8 cellular contexts compared by ENCODE assay signal in genomic region chr19:2977686-2978466, GRCh38. TPM values are rescaled to one million over a fixed set of nuclear protein-coding genes. Genes with fewer than 3 reads are reported as not detected.
A peak's percentile ranks its signal among the peaks of the same experiment; 100 is the strongest.
DNase-seq lines count a peak whose midpoint lies in the region; ATAC-seq and TF ChIP-seq lines count a peak whose summit lies in the region.

No MANE protein-coding gene starts in this region.

- no peak overlapping the region for H4K5ac ChIP-seq in IMR-90 (ENCODE audit: low read depth, low read length)

- TF ChIP-seq CTCF in Calu3 (IDR thresholded peaks at IDR 0.05; ENCODE audit: unreplicated experiment) (no peak), IMR-90 (conservative IDR thresholded peaks at IDR 0.05; ENCODE audit: low read depth, low read length) (no peak), osteoblast (IDR thresholded peaks at IDR 0.05; ENCODE audit: extremely low read depth, low read depth, low read length) (no peak)

- no peaks in the 10 kb centered on the region for H3K79me1 ChIP-seq in IMR-90 (ENCODE audit: low read depth in 1 of 2, low read length in 2 of 2)

- no peak overlapping the region; the same call in 1 of the 2 replicates for H3K4ac ChIP-seq in IMR-90 (ENCODE audit: low read depth, low read length)

- peak overlapping the region; percentile 72 for H3K4me3 Mint-ChIP-seq in Calu3 (ENCODE audit: low read depth, unreplicated experiment)

- H3K79me2 ChIP-seq in osteoblast (ENCODE audit: insufficient read depth, low read length): no peaks in the 10 kb centered on the region

- no peak overlapping the region for H2AK9ac ChIP-seq in IMR-90 (replicated peaks; ENCODE audit: low read depth, low read length, poor library complexity)

- H3K27me3 ChIP-seq in IMR-90 (ENCODE audit: control insufficient read depth, insufficient read depth, low read length) (no peaks in the 10 kb centered on the region), osteoblast (ENCODE audit: insufficient read depth, low read length) (no peaks in the 10 kb centered on the region)

- BruUV-seq in Calu3 (replicated peaks; lab: Mats Ljungman, UMichigan) (no TSS peak), IMR-90 (replicated peaks; lab: Mats Ljungman, UMichigan) (no TSS peak)

- H3K4me3 ChIP-seq in IMR-90 (ENCODE audit: insufficient read depth, low read depth, low read length): no peak overlapping the region
- H3K4me3 ChIP-seq in osteoblast (ENCODE audit: insufficient read depth, low read length): no peak overlapping the region

- H3K27ac Mint-ChIP-seq in Calu3 (ENCODE audit: unreplicated experiment): peak overlapping the region; percentile 42

- H2BK20ac ChIP-seq in IMR-90 (ENCODE audit: low read depth, low read length): 0 out of 2 replicates have a peak overlapping the region, but pooled peaks have one; percentile 5

- no peak overlapping the region for H3K56ac ChIP-seq in IMR-90 (ENCODE audit: extremely low read depth, insufficient read depth, low read length)

- no peaks in the 10 kb centered on the region for H3K4me1 Mint-ChIP-seq in Calu3 (ENCODE audit: low read depth, unreplicated experiment)

- peak overlapping the region; percentile 48 for H3K4me2 ChIP-seq in IMR-90 (ENCODE audit: low read depth, low read length)
- no peak overlapping the region for H3K4me2 ChIP-seq in osteoblast (ENCODE audit: insufficient read depth, low read length)

- in situ Hi-C loops in IMR-90 (cut with MboI; ENCODE audit: low sequenced_read_pairs): no loop called here

- H3K27me3 Mint-ChIP-seq in Calu3 (ENCODE audit: unreplicated experiment): peaks cover 13% of the 10 kb centered on the region

- H4K8ac ChIP-seq in IMR-90 (ENCODE audit: low read depth in 2 of 2, low read length in 2 of 2): no peak overlapping the region

- no peaks in the 10 kb centered on the region for H4K20me1 ChIP-seq in IMR-90 (ENCODE audit: insufficient read depth, low read length)
- H4K20me1 ChIP-seq in osteoblast (ENCODE audit: insufficient read depth, low read length): no peaks in the 10 kb centered on the region

- POLR2A ChIA-PET in IMR-90 (lab: Charles Lee; ENCODE audit: unreplicated experiment): no interaction called here

- intact Hi-C loops in Calu3 (cut with micrococcal nuclease; ENCODE audit: unreplicated experiment): no loop called here
- intact Hi-C loops in IMR-90 (cut with micrococcal nuclease): loop anchor here (2.0 kb wide), 1 partner anchor 57 kb away; no protein-coding TSS in a partner anchor
- intact Hi-C loops in posterior vena cava (cut with DNase I): loop anchor here in 1 of 2 donors (5.0 kb wide), 1 partner anchor 59 kb away; no protein-coding TSS in a partner anchor

- H3K36me3 Mint-ChIP-seq in Calu3 (ENCODE audit: insufficient read depth, unreplicated experiment): peaks cover 11% of the 10 kb centered on the region

- H2AFZ ChIP-seq in IMR-90 (replicated peaks; ENCODE audit: low read length, poor library complexity) (peak overlapping the region; percentile 81), osteoblast (ENCODE audit: low read length) (no peak overlapping the region)

- no peak for TF ChIP-seq RAD21 in IMR-90 (IDR thresholded peaks at IDR 0.05; ENCODE audit: low read length)

- no peaks in the 10 kb centered on the region for H3K36me3 ChIP-seq in IMR-90 (ENCODE audit: control insufficient read depth, insufficient read depth, low read length)
- no peaks in the 10 kb centered on the region for H3K36me3 ChIP-seq in osteoblast (ENCODE audit: insufficient read depth, low read length)

- H3K9me3 ChIP-seq in IMR-90 (ENCODE audit: control insufficient read depth, insufficient read depth, low read length): no peaks in the 10 kb centered on the region
- H3K9me3 ChIP-seq in osteoblast (ENCODE audit: low read depth, low read length): no peaks in the 10 kb centered on the region

- CTCF ChIA-PET in Calu3 (lab: Charles Lee) (interaction anchor here (0.6 to 0.9 kb wide), 2 partner anchors 131 to 148 kb away, joined by 3 read pairs; no protein-coding TSS in a partner anchor), IMR-90 (lab: Yijun Ruan, JAX) (no interaction called here)

- H3K18ac ChIP-seq in IMR-90 (ENCODE audit: low read depth, low read length): no peak overlapping the region

- H4K91ac ChIP-seq in IMR-90 (ENCODE audit: insufficient read depth, low read depth, low read length): no peak overlapping the region

- no peak overlapping the region; the same call in 1 of the 2 replicates for H2AK5ac ChIP-seq in IMR-90 (ENCODE audit: low read depth, low read length)

- 90% methylated on average over 6 of the region's 19 CpGs; no CpG with 5 or more reads in 1 of the 2 experiments for WGBS in IMR-90 (ENCODE audit: extremely low coverage in 2 of 2, insufficient read length in 1 of 2), 2 experiments

- no peak overlapping the region for H2BK5ac ChIP-seq in IMR-90 (ENCODE audit: low read depth, low read length, poor library complexity, severe bottlenecking)

- no peak for DNase-seq in Calu3
- DNase-seq in IMR-90: no peak
- peak; percentile 4 for DNase-seq in central memory CD4-positive, alpha-beta T cell
- DNase-seq in osteoblast (ENCODE audit: insufficient read length, low spot score, missing footprints): peak; percentile 29
- DNase-seq in NCI-H2107 treated with DMSO at 0.1 percent for 48 hours (lab: John Stamatoyannopoulos, UW; ENCODE audit: unreplicated experiment): no peak
- no peak for DNase-seq in posterior vena cava (ENCODE audit: low spot score)
- no peak for DNase-seq in COR-L47 (lab: John Stamatoyannopoulos, UW)
- DNase-seq in NOMO-1 treated with dmso at 0.1 percent for 144 hours (lab: John Stamatoyannopoulos, UW; ENCODE audit: unreplicated experiment): no peak

- no peaks in the 10 kb centered on the region for H3K9me3 Mint-ChIP-seq in Calu3 (ENCODE audit: low read depth, unreplicated experiment)

- H3K14ac ChIP-seq in IMR-90 (replicated peaks; ENCODE audit: low read depth, low read length): no peak overlapping the region

- dilution Hi-C loops in IMR-90 (cut with HindIII; ENCODE audit: low sequenced_read_pairs, unreplicated experiment): no loop called here

- H3K9me1 ChIP-seq in IMR-90 (ENCODE audit: insufficient read depth, low read length): 0 out of 2 replicates have a peak, but pooled peaks cover 6% of the 10 kb centered on the region

- no peak overlapping the region for H3K27ac ChIP-seq in IMR-90 (ENCODE audit: insufficient read depth, low read length)
- no peak overlapping the region for H3K27ac ChIP-seq in osteoblast (ENCODE audit: low read depth, low read length)

- H3K4me1 ChIP-seq in IMR-90 (ENCODE audit: control insufficient read depth, insufficient read depth, low read length) (peaks cover 10% of the 10 kb centered on the region), osteoblast (ENCODE audit: insufficient read depth, low read length) (peaks cover 15% of the 10 kb centered on the region)

- no peak for TF ChIP-seq POLR2A in IMR-90 (IDR thresholded peaks at IDR 0.05; ENCODE audit: low read depth, low read length)

- no peak for ATAC-seq in IMR-90 (ENCODE audit: low read depth)

- H2BK120ac ChIP-seq in IMR-90 (ENCODE audit: low read depth, low read length): no peak overlapping the region

- no peak overlapping the region for H3K9ac ChIP-seq in IMR-90 (ENCODE audit: low read depth, low read length)

- no peak overlapping the region for H2BK15ac ChIP-seq in IMR-90 (ENCODE audit: low read depth, low read length)

- no peak overlapping the region for H3K23ac ChIP-seq in IMR-90 (ENCODE audit: low read depth, low read length)

TF ChIP-seq in IMR-90, 13 proteins besides CTCF, POLR2A, EP300 and RAD21 (continues in another document):
- no peak for TF ChIP-seq USF2 (IDR thresholded peaks at IDR 0.05; ENCODE audit: low read depth, low read length)
- TF ChIP-seq CEBPB (IDR thresholded peaks at IDR 0.05; ENCODE audit: low read depth, low read length): no peak
- TF ChIP-seq RFX5 (IDR thresholded peaks at IDR 0.05; ENCODE audit: low read depth, low read length): no peak
- no peak for TF ChIP-seq NFE2L2 (IDR thresholded peaks at IDR 0.05; ENCODE audit: low read depth, low read length)
- TF ChIP-seq MXI1 (IDR thresholded peaks at IDR 0.05; ENCODE audit: borderline replicate concordance, low read depth, low read length): no peak
- no peak for TF ChIP-seq CHD1 (IDR thresholded peaks at IDR 0.05; ENCODE audit: low read depth, low read length)
- no peak for TF ChIP-seq MAZ (IDR thresholded peaks at IDR 0.05; ENCODE audit: borderline replicate concordance, low read depth, low read length)
- TF ChIP-seq SMC3 (IDR thresholded peaks at IDR 0.05; ENCODE audit: low read depth, low read length): no peak

RNA-seq across cellular contexts. Expression of gene TLE6, which starts 0.5 kb away (rescaled TPM):
- 2.1 and 3.4 TPM in 2 replicates for total RNA-seq in Calu3 (2022)
- total RNA-seq in IMR-90 (2012; rRNA removed): under 0.01 and 0.28 TPM in 2 replicates
- 0.17 TPM in 1 of 2 replicates, not detected in the other for polyA plus RNA-seq in IMR-90 (2012; rRNA removed)
- 0.14 TPM in 1 of 2 replicates, not detected in the other for polyA plus RNA-seq in IMR-90 (2012; cell fraction: cytosol; rRNA removed)
- 0.50 and 0.67 TPM in 2 replicates for polyA plus RNA-seq in IMR-90 (2012; cell fraction: nucleus; rRNA removed; ENCODE audit: low replicate concordance)
- under 0.01 and 0.72 TPM in 2 replicates for total RNA-seq in osteoblast
- total RNA-seq in posterior vena cava: 1 to 10 TPM in 1 of 2 donors, under 1 TPM in 1; 0.57 to 3.4 TPM

RNA-seq across cellular contexts. Expression of gene ZNF77, which starts 33.1 kb away (rescaled TPM):
- total RNA-seq in Calu3 (2022): 3.6 and 5.0 TPM in 2 replicates
- total RNA-seq in IMR-90 (2012; rRNA removed): 5.3 and 6.5 TPM in 2 replicates
- 3.6 and 3.9 TPM in 2 replicates for polyA plus RNA-seq in IMR-90 (2012; rRNA removed)
- 1.1 and 2.7 TPM in 2 replicates for polyA plus RNA-seq in IMR-90 (2012; cell fraction: cytosol; rRNA removed)
- 2.2 and 8.0 TPM in 2 replicates for polyA plus RNA-seq in IMR-90 (2012; cell fraction: nucleus; rRNA removed; ENCODE audit: low replicate concordance)
- 3.5 and 5.8 TPM in 2 replicates for total RNA-seq in osteoblast
- total RNA-seq in posterior vena cava: 1 to 10 TPM; 2.4 to 4.0 TPM

RNA-seq across cellular contexts. Expression of gene TLE2, which starts 51.2 kb away (rescaled TPM):
- total RNA-seq in Calu3 (2022): 8.5 and 9.3 TPM in 2 replicates
- under 0.01 and 0.28 TPM in 2 replicates for total RNA-seq in IMR-90 (2012; rRNA removed)
- 0.41 and 0.72 TPM in 2 replicates for polyA plus RNA-seq in IMR-90 (2012; rRNA removed)
- polyA plus RNA-seq in IMR-90 (2012; cell fraction: cytosol; rRNA removed): 0.42 and 0.45 TPM in 2 replicates
- polyA plus RNA-seq in IMR-90 (2012; cell fraction: nucleus; rRNA removed; ENCODE audit: low replicate concordance): 3.8 and 3.9 TPM in 2 replicates
- 2.4 and 5.1 TPM in 2 replicates for total RNA-seq in osteoblast
- 10 to 100 TPM; 39.4 to 61.4 TPM for total RNA-seq in posterior vena cava

Comparison
In these comparisons a context has a peak if more than half of its experiments do, and no peak if none do; other contexts are left out.
1. DNase-seq: peak in central memory CD4-positive, alpha-beta T cell (single experiment) and osteoblast (single experiment); none in Calu3 (single experiment), IMR-90 (single experiment), NCI-H2107 treated with DMSO at 0.1 percent for 48 hours (single experiment), posterior vena cava (single experiment), COR-L47 (single experiment) and NOMO-1 treated with dmso at 0.1 percent for 144 hours (single experiment).